23 cellular contexts compared by ENCODE assay signal in the genomic region with DNA sequence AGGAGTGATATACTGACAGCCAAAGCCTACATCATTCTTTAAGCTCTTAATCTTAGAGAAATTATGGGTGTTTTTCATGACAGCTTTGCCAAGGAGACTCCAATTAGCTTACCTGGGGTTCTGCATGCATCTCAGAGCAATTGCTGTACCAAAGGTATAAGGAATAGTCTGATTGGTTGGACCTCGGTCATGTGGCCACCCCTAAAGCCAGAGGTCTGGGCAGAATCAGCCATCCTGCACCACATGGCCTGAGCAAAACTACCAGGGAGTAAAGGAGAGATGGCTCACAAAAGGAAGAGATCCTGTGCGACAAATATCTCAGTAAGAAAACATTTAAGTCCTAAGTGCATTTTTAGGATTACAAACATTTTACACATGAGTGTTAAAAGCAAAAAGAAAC. TPM values are rescaled to one million over a fixed set of nuclear protein-coding genes. Genes with fewer than 3 reads are reported as not detected.
DNase-seq lines count a peak whose midpoint lies in the region; ATAC-seq and TF ChIP-seq lines count a peak whose summit lies in the region.
"Had no signal": no experiment of that assay in that cellular context is flagged by ENCODE, and none has a peak within 500 bp of the region (broad histone marks: within the 10 kb centered on the region; RNA-seq: fewer than 3 reads in every experiment).

No MANE protein-coding gene starts in this region.

- no CpG with 5 or more reads among the region's 2 CpGs for whole genome bisulfite sequencing in IMR-90 (ENCODE audit: extremely low coverage in 2 of 2, insufficient read length in 1 of 2), 2 experiments
- 100% methylated on average over 2 of the region's 2 CpGs for WGBS in mammary epithelial cell (ENCODE audit: low coverage, missing lambda C conversion rate)

- no peak overlapping the region for H3K18ac ChIP-seq in IMR-90 (ENCODE audit: low read depth, low read length)

- H2BK15ac ChIP-seq in IMR-90 (ENCODE audit: low read depth, low read length): no peak overlapping the region

- CTCF ChIA-PET in IMR-90 (lab: Yijun Ruan, JAX): no interaction called here
- CTCF ChIA-PET in mammary epithelial cell (lab: Charles Lee; ENCODE audit: low non-redundant PET): no interaction called here

- H3K23ac ChIP-seq in IMR-90 (ENCODE audit: low read depth, low read length): no peak overlapping the region

- H4K91ac ChIP-seq in IMR-90 (ENCODE audit: insufficient read depth, low read depth, low read length): no peak overlapping the region

- H3K79me2 ChIP-seq in mammary epithelial cell (ENCODE audit: insufficient read depth, low read length): peaks cover 72% of the 10 kb centered on the region

- no peak overlapping the region for H3K27ac Mint-ChIP-seq in activated CD4-positive, alpha-beta T cell treated with anti-CD3 and anti-CD28 coated beads, Interleukin-2, amount 10 ng/mL, durations not matched to agents 24 days and 14 days
- H3K27ac Mint-ChIP-seq: CD4-positive, alpha-beta T cell; IgD-negative memory B cell had no signal

- BruUV-seq in IMR-90 (replicated peaks; lab: Mats Ljungman, UMichigan) (no TSS peak), mammary epithelial cell (replicated peaks; lab: Mats Ljungman, UMichigan) (no TSS peak)

- H2BK5ac ChIP-seq in IMR-90 (ENCODE audit: low read depth, low read length, poor library complexity, severe bottlenecking): no peak overlapping the region

- H3K79me1 ChIP-seq in IMR-90 (ENCODE audit: low read depth in 1 of 2, low read length in 2 of 2): no peaks in the 10 kb centered on the region

- H2BK120ac ChIP-seq in IMR-90 (ENCODE audit: low read depth, low read length): no peak overlapping the region

- no peak overlapping the region for H3K56ac ChIP-seq in IMR-90 (ENCODE audit: extremely low read depth, insufficient read depth, low read length)

- H3K9ac ChIP-seq in IMR-90 (ENCODE audit: low read depth, low read length) (no peak overlapping the region), mammary epithelial cell (ENCODE audit: insufficient read depth, low read length) (no peak overlapping the region)
- H3K9ac ChIP-seq: BLaER1 treated with 17β-estradiol and CSF1 and Interleukin-3, amounts not matched to agents 10 nM and 100 nM had no signal

- no peak overlapping the region for H4K5ac ChIP-seq in IMR-90 (ENCODE audit: low read depth, low read length)

- intact Hi-C loops in IMR-90 (cut with micrococcal nuclease): no loop called here
- intact Hi-C loops in mammary epithelial cell (cut with micrococcal nuclease): no loop called here
- intact Hi-C loops in activated CD4-positive, alpha-beta T cell treated with anti-CD3 and anti-CD28 coated beads, Interleukin-2, amount 10 ng/mL, durations not matched to agents 24 days and 14 days (cut with micrococcal nuclease): no loop called here

- no peaks in the 10 kb centered on the region; the same call in 1 of the 2 replicates for H3K4me1 ChIP-seq in IMR-90 (ENCODE audit: control insufficient read depth, insufficient read depth, low read length)
- peaks cover 33% of the 10 kb centered on the region for H3K4me1 ChIP-seq in mammary epithelial cell (ENCODE audit: insufficient read depth, low read length)
- H3K4me1 ChIP-seq: BLaER1 treated with 17β-estradiol and CSF1 and Interleukin-3, amounts not matched to agents 10 nM and 100 nM; Peyer's patch had no signal

- no peak overlapping the region for H3K27ac ChIP-seq in IMR-90 (ENCODE audit: insufficient read depth, low read length)
- H3K27ac ChIP-seq in mammary epithelial cell (ENCODE audit: insufficient read depth, low read depth, low read length): peak overlapping the region; percentile 41
- H3K27ac ChIP-seq: A549; BLaER1 treated with 17β-estradiol and CSF1 and Interleukin-3, amounts not matched to agents 10 nM and 100 nM; Peyer's patch; SK-N-MC had no signal

- no peaks in the 10 kb centered on the region for H3K9me1 ChIP-seq in IMR-90 (ENCODE audit: insufficient read depth, low read length)

- H3K9me3 Mint-ChIP-seq in activated CD4-positive, alpha-beta T cell treated with anti-CD3 and anti-CD28 coated beads, Interleukin-2, amount 10 ng/mL, durations not matched to agents 24 days and 14 days: no peaks in the 10 kb centered on the region
- H3K9me3 Mint-ChIP-seq: CD4-positive, alpha-beta T cell had no signal

- POLR2A ChIA-PET in IMR-90 (lab: Charles Lee; ENCODE audit: unreplicated experiment): no interaction called here

- H3K14ac ChIP-seq in IMR-90 (replicated peaks; ENCODE audit: low read depth, low read length): no peak overlapping the region

- no peak for DNase-seq in IMR-90
- DNase-seq in mammary epithelial cell: no peak
- DNase-seq in NCI-H2196 treated with DMSO at 0.1 percent for 48 hours (lab: John Stamatoyannopoulos, UW; ENCODE audit: unreplicated experiment): no peak
- DNase-seq in activated T-cell treated with anti-CD3 and anti-CD28 coated beads, Interleukin-2, amount 50 U/mL, for 48 hours: no peak
- no peak for DNase-seq in activated CD4-positive, alpha-beta T cell treated with anti-CD3 and anti-CD28 coated beads, Interleukin-2, amount 10 ng/mL, durations not matched to agents 24 days and 14 days
- DNase-seq: AML-193; CD4-positive, alpha-beta T cell; DMS53; H7; Karpas-422; MV-4-11; NCI-H1105; NCI-H2029; NCI-H446 treated with DMSO at 0.1 percent for 48 hours; NCI-H526; Peyer's patch; SIG-M5 had no signal

- no peak for TF ChIP-seq RAD21 in IMR-90 (IDR thresholded peaks at IDR 0.05; ENCODE audit: low read length)

- no peak overlapping the region for H2AFZ ChIP-seq in IMR-90 (replicated peaks; ENCODE audit: low read length, poor library complexity)
- H2AFZ ChIP-seq in mammary epithelial cell (ENCODE audit: low read depth, low read length): no peak overlapping the region

- no peaks in the 10 kb centered on the region for H3K9me3 ChIP-seq in IMR-90 (ENCODE audit: control insufficient read depth, insufficient read depth, low read length)
- H3K9me3 ChIP-seq in mammary epithelial cell (replicated peaks; ENCODE audit: insufficient read depth, low read length): no peaks in the 10 kb centered on the region
- H3K9me3 ChIP-seq: A549, Peyer's patch had no signal

- H3K27me3 Mint-ChIP-seq in activated CD4-positive, alpha-beta T cell treated with anti-CD3 and anti-CD28 coated beads, Interleukin-2, amount 10 ng/mL, durations not matched to agents 24 days and 14 days: peaks cover 15% of the 10 kb centered on the region
- H3K27me3 Mint-ChIP-seq: CD4-positive, alpha-beta T cell; IgD-negative memory B cell had no signal

- no peak overlapping the region for H3K4me3 Mint-ChIP-seq in activated CD4-positive, alpha-beta T cell treated with anti-CD3 and anti-CD28 coated beads, Interleukin-2, amount 10 ng/mL, durations not matched to agents 24 days and 14 days
- H3K4me3 Mint-ChIP-seq: CD4-positive, alpha-beta T cell; IgD-negative memory B cell had no signal

- H3K4me3 ChIP-seq in IMR-90 (ENCODE audit: insufficient read depth, low read depth, low read length) (no peak overlapping the region), mammary epithelial cell (replicated peaks in 1 of 3; ENCODE audit: insufficient read depth in 1 of 3, low read depth in 2 of 3, low read length in 3 of 3) (no peak overlapping the region)
- H3K4me3 ChIP-seq: A549; BLaER1 treated with 17β-estradiol and CSF1 and Interleukin-3, amounts not matched to agents 10 nM and 100 nM; Peyer's patch; SK-N-MC had no signal

- H2AK5ac ChIP-seq in IMR-90 (ENCODE audit: low read depth, low read length): no peak overlapping the region

- no peak overlapping the region for H3K4me2 ChIP-seq in IMR-90 (ENCODE audit: low read depth, low read length)
- H3K4me2 ChIP-seq in mammary epithelial cell (ENCODE audit: insufficient read depth, low read depth, low read length): peak overlapping the region; percentile 48
- H3K4me2 ChIP-seq: BLaER1 treated with 17β-estradiol and CSF1 and Interleukin-3, amounts not matched to agents 10 nM and 100 nM had no signal

- no peak for TF ChIP-seq POLR2A in IMR-90 (IDR thresholded peaks at IDR 0.05; ENCODE audit: low read depth, low read length)

- in situ Hi-C loops in IMR-90 (cut with MboI; ENCODE audit: low sequenced_read_pairs) (no loop called here), mammary epithelial cell (cut with MboI; ENCODE audit: low sequenced_read_pairs in 2 of 2) (no loop called here)

- H2AK9ac ChIP-seq in IMR-90 (replicated peaks; ENCODE audit: low read depth, low read length, poor library complexity): no peak overlapping the region

- ATAC-seq in IMR-90 (ENCODE audit: low read depth) (0 out of 2 replicates have a peak, but pooled peaks have one; percentile 24), SK-N-SH treated with all-trans-retinoic acid at 6 μM for 48 hours (peak; percentile 47; the same call in 1 of the 3 replicates), HG02840 (IDR thresholded peaks at IDR 0.05; ENCODE audit: low FRiP score, unreplicated experiment) (no peak)

- H3K4me1 Mint-ChIP-seq in activated CD4-positive, alpha-beta T cell treated with anti-CD3 and anti-CD28 coated beads, Interleukin-2, amount 10 ng/mL, durations not matched to agents 24 days and 14 days: no peaks in the 10 kb centered on the region
- H3K4me1 Mint-ChIP-seq: IgD-negative memory B cell had no signal

- no peak overlapping the region for H3K4ac ChIP-seq in IMR-90 (ENCODE audit: low read depth, low read length)

- dilution Hi-C loops in IMR-90 (cut with HindIII; ENCODE audit: low sequenced_read_pairs, unreplicated experiment): no loop called here
- dilution Hi-C loops in mammary epithelial cell (cut with HindIII; ENCODE audit: low sequenced_read_pairs): no loop called here

- H4K20me1 ChIP-seq in IMR-90 (ENCODE audit: insufficient read depth, low read length) (no peaks in the 10 kb centered on the region), mammary epithelial cell (ENCODE audit: insufficient read depth, low read length) (no peaks in the 10 kb centered on the region)
- H4K20me1 ChIP-seq: BLaER1 treated with 17β-estradiol and CSF1 and Interleukin-3, amounts not matched to agents 10 nM and 100 nM had no signal

- H3K27me3 ChIP-seq in IMR-90 (ENCODE audit: control insufficient read depth, insufficient read depth, low read length) (no peaks in the 10 kb centered on the region), mammary epithelial cell (ENCODE audit: insufficient read depth, low read length) (no peaks in the 10 kb centered on the region)
- H3K27me3 ChIP-seq: BLaER1 treated with 17β-estradiol and CSF1 and Interleukin-3, amounts not matched to agents 10 nM and 100 nM; Peyer's patch had no signal

- no peak for TF ChIP-seq CTCF in IMR-90 (conservative IDR thresholded peaks at IDR 0.05; ENCODE audit: low read depth, low read length)
- no peak for TF ChIP-seq CTCF in mammary epithelial cell (conservative IDR thresholded peaks at IDR 0.05 in 1 of 2, IDR thresholded peaks at IDR 0.05 in 1 of 2; ENCODE audit: extremely low read depth in 1 of 2, insufficient read depth in 1 of 2, low read depth in 1 of 2, low read length in 2 of 2)

- no peak overlapping the region for H4K8ac ChIP-seq in IMR-90 (ENCODE audit: low read depth in 2 of 2, low read length in 2 of 2)

- H2BK20ac ChIP-seq in IMR-90 (ENCODE audit: low read depth, low read length): no peak overlapping the region

- H3K36me3 Mint-ChIP-seq in activated CD4-positive, alpha-beta T cell treated with anti-CD3 and anti-CD28 coated beads, Interleukin-2, amount 10 ng/mL, durations not matched to agents 24 days and 14 days (ENCODE audit: low read depth): no peaks in the 10 kb centered on the region
- H3K36me3 Mint-ChIP-seq: IgD-negative memory B cell had no signal

- no peaks in the 10 kb centered on the region for H3K36me3 ChIP-seq in IMR-90 (ENCODE audit: control insufficient read depth, insufficient read depth, low read length)
- H3K36me3 ChIP-seq in mammary epithelial cell (ENCODE audit: insufficient read depth, low read length): peaks cover 5% of the 10 kb centered on the region
- H3K36me3 ChIP-seq: BLaER1 treated with 17β-estradiol and CSF1 and Interleukin-3, amounts not matched to agents 10 nM and 100 nM; Peyer's patch had no signal

RNA-seq across cellular contexts. Expression of a gene that starts 25.6 kb away (rescaled TPM):
- total RNA-seq in IMR-90 (2012; rRNA removed): 1.1 and 1.3 TPM in 2 replicates
- polyA plus RNA-seq in IMR-90 (2012; rRNA removed): 1.3 and 1.7 TPM in 2 replicates
- polyA plus RNA-seq in IMR-90 (2012; cell fraction: cytosol; rRNA removed): 0.49 and 0.74 TPM in 2 replicates
- 4.1 and 4.6 TPM in 2 replicates for polyA plus RNA-seq in IMR-90 (2012; cell fraction: nucleus; rRNA removed; ENCODE audit: low replicate concordance)
- total RNA-seq in mammary epithelial cell: 10 to 100 TPM; 57.3 to 76.1 TPM
- 27.3 TPM for polyA plus RNA-seq in mammary epithelial cell
- 44.5 TPM for polyA minus RNA-seq in mammary epithelial cell
- total RNA-seq in activated CD4-positive, alpha-beta T cell treated with anti-CD3 and anti-CD28 coated beads, Interleukin-2, amount 10 ng/mL, durations not matched to agents 24 days and 14 days: 0.02 and 0.05 TPM in 2 replicates
- polyA plus RNA-seq: IgD-negative memory B cell had no signal

Comparison
In these comparisons a context has a peak if more than half of its experiments do, and no peak if none do; other contexts are left out.
1. RNA of a gene that starts 25.6 kb away (total RNA-seq): 57.3 to 76.1 TPM in mammary epithelial cell; 1.1 to 1.3 TPM in IMR-90 and 0.02 to 0.05 TPM in activated CD4-positive, alpha-beta T cell treated with anti-CD3 and anti-CD28 coated beads, Interleukin-2, amount 10 ng/mL, durations not matched to agents 24 days and 14 days; every median in the first group is over 10 times any median in the second.